ENCODE assay signal across 2 cellular contexts in genomic region chr1:39869538-39870112, GRCh38. TPM values are rescaled to one million over a fixed set of nuclear protein-coding genes. Genes with fewer than 3 reads are reported as not detected.
"Had no signal": no experiment of that assay in that cellular context is flagged by ENCODE, and none has a peak within 500 bp of the region (broad histone marks: within the 10 kb centered on the region; RNA-seq: fewer than 3 reads in every experiment).

No MANE protein-coding gene starts in this region.

RNA-seq across cellular contexts. Expression of gene MYCL, which starts 32.1 kb away (rescaled TPM):
- total RNA-seq: activated CD4-positive, alpha-beta T cell treated with anti-CD3 and anti-CD28 coated beads, Interleukin-2, amount 10 ng/mL, durations not matched to agents 7 days and 5 days; activated CD8-positive, alpha-beta T cell treated with anti-CD3 and anti-CD28 coated beads, Interleukin-2, amount 10 ng/mL, durations not matched to agents 7 days and 5 days had no signal
